Comparison of ENCODE assay signal across 11 cellular contexts in the genomic region with DNA sequence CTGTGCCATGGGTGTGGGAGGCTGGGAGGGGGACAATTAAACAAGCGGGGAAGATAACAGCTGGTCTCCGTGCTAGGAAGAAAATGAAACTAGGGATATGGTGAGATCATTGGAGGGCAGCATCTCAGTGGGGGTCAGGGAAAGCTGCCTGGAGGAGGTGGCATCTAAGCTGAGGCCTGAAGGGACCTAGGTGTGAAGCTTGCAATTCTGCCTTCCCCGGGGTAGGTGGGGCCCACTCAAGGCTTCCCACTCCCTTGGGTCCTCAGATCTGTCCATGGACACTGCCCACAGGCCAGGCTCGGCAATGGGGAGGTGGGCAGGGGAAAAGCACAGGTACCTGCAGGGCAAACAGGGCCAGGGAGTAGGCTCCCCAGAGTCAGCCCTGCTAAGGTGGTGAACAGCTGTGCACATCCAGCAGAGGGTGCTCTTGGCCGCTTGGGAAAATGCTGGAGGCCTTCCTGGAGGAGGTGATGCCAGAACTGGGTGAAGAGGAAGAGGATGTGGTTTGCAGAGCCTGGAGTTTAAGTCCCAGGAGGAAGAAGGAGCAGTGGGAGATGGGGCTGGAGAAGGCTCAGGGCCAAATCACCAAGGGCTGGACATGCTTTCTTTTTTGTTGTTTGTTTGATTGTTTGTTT.
DNase-seq lines count a peak whose midpoint lies in the region; ATAC-seq and TF ChIP-seq lines count a peak whose summit lies in the region.
"Had no signal": no experiment of that assay in that cellular context is flagged by ENCODE, and none has a peak within 500 bp of the region (broad histone marks: within the 10 kb centered on the region; RNA-seq: fewer than 3 reads in every experiment).

No MANE protein-coding gene starts in this region.

- H3K4me3 ChIP-seq in HFF-Myc (replicated peaks; ENCODE audit: low read depth, low read length) (no peak overlapping the region), retinal pigment epithelial cell (ENCODE audit: low read length) (no peak overlapping the region)

- ATAC-seq in HG03342 (IDR thresholded peaks at IDR 0.05; ENCODE audit: unreplicated experiment), result no peak
- ATAC-seq: naive thymus-derived CD4-positive, alpha-beta T cell had no signal

- DNase-seq in NOMO-1 treated with dmso at 0.1 percent for 144 hours (lab: John Stamatoyannopoulos, UW; ENCODE audit: unreplicated experiment) (peak; percentile 26), NOMO-1 (lab: John Stamatoyannopoulos, UW; ENCODE audit: unreplicated experiment in 2 of 2) (no peak), HFF-Myc (ENCODE audit: extremely low read depth, low read depth) (no peak), retinal pigment epithelial cell (ENCODE audit: low read depth) (no peak), dedifferentiated amniotic fluid mesenchymal stem cell (ENCODE audit: extremely low spot score) (no peak), hepatic stellate cell (ENCODE audit: low spot score) (no peak)
- DNase-seq in activated CD4-positive, alpha-beta T cell treated with anti-CD3 and anti-CD28 coated beads, Interleukin-2, amount 50 U/mL, for 48 hours, result peak; percentile 34 to 35
- DNase-seq: naive thymus-derived CD4-positive, alpha-beta T cell; NCI-H748 treated with DMSO at 0.1 percent for 48 hours; T1000 had no signal

- peak; percentile 39 for TF ChIP-seq CTCF in HFF-Myc (IDR thresholded peaks at IDR 0.05; ENCODE audit: low read depth, low read length, missing control alignments)
- peak; percentile 29 for TF ChIP-seq CTCF in retinal pigment epithelial cell (conservative IDR thresholded peaks at IDR 0.05; ENCODE audit: low read depth, low read length)

Comparison
In these comparisons a context has a peak if more than half of its experiments do, and no peak if none do; other contexts are left out.
1. DNase-seq: peak in NOMO-1 treated with dmso at 0.1 percent for 144 hours (single experiment) and activated CD4-positive, alpha-beta T cell treated with anti-CD3 and anti-CD28 coated beads, Interleukin-2, amount 50 U/mL, for 48 hours (2 of 2); none in NOMO-1 (0 of 2), HFF-Myc (single experiment), retinal pigment epithelial cell (single experiment), dedifferentiated amniotic fluid mesenchymal stem cell (single experiment) and hepatic stellate cell (single experiment).